In genomic region chr11:63938481-63939350, GRCh38 we compare ENCODE assay signal across 1 cellular context.
TF ChIP-seq lines count a peak whose summit lies in the region.

Gene NAA40 (plus strand): TSS chr11:63939002. CDS start chr11:63939097, 95 bp downstream.

TF ChIP-seq in GM12878, 131 proteins besides CTCF, POLR2A, EP300 and RAD21 (continued from another document and continues in another):
- peak; percentile 72; the same call in 1 of the 2 replicates for TF ChIP-seq PAX5 (IDR thresholded peaks at IDR 0.05; ENCODE audit: borderline replicate concordance, low read depth, low read length)
- TF ChIP-seq CHD1 (IDR thresholded peaks at IDR 0.05; ENCODE audit: low read depth, low read length): no peak
- no peak for TF ChIP-seq ZBTB33 (IDR thresholded peaks at IDR 0.05)
- peak; percentile 75 for TF ChIP-seq NR2C1 (IDR thresholded peaks at IDR 0.05)
- no peak for TF ChIP-seq POLR2AphosphoS2 (IDR thresholded peaks at IDR 0.05; ENCODE audit: low read depth, low read length)
- TF ChIP-seq E4F1 (IDR thresholded peaks at IDR 0.05; ENCODE audit: borderline replicate concordance, partially characterized antibody): no peak
- peak; percentile 99 for TF ChIP-seq CREB1 (IDR thresholded peaks at IDR 0.05; ENCODE audit: low read depth)
- TF ChIP-seq EED (IDR thresholded peaks at IDR 0.05; ENCODE audit: low read depth): no peak; the same call in 1 of the 2 replicates
- no peak for TF ChIP-seq ZNF274 (IDR thresholded peaks at IDR 0.05; ENCODE audit: insufficient read depth, insufficient read length)
- no peak for TF ChIP-seq IRF5 (IDR thresholded peaks at IDR 0.05; ENCODE audit: borderline replicate concordance)
- no peak for TF ChIP-seq BACH1 (IDR thresholded peaks at IDR 0.05; ENCODE audit: borderline replicate concordance)
- TF ChIP-seq ETV6 (conservative IDR thresholded peaks at IDR 0.05 in 1 of 2, IDR thresholded peaks at IDR 0.05 in 1 of 2; ENCODE audit: borderline replicate concordance in 1 of 2, low read depth in 1 of 2): no peak
- TF ChIP-seq ZNF687 (IDR thresholded peaks at IDR 0.05): no peak
- TF ChIP-seq ZBTB4 (CRISPR knock-in tag; IDR thresholded peaks at IDR 0.05): no peak
- no peak for TF ChIP-seq DPF2 (IDR thresholded peaks at IDR 0.05)
- peak; percentile 62 for TF ChIP-seq E2F4 (IDR thresholded peaks at IDR 0.05; ENCODE audit: low read depth, low read length)
- TF ChIP-seq CBX5 (IDR thresholded peaks at IDR 0.05; ENCODE audit: low read depth): no peak
- no peak for TF ChIP-seq ZBTB11 (CRISPR knock-in tag; IDR thresholded peaks at IDR 0.05)
- no peak for TF ChIP-seq NFIC (IDR thresholded peaks at IDR 0.05; ENCODE audit: low read depth, low read length)
- TF ChIP-seq TARDBP (IDR thresholded peaks at IDR 0.05; ENCODE audit: borderline replicate concordance): no peak
- no peak for TF ChIP-seq RELA (IDR thresholded peaks at IDR 0.05; ENCODE audit: borderline replicate concordance, partially characterized antibody)
- TF ChIP-seq ATF3 (IDR thresholded peaks at IDR 0.05; ENCODE audit: borderline replicate concordance, extremely low read depth, low read depth, low read length): peak; percentile 83
- peak; percentile 82 for TF ChIP-seq NKRF (conservative IDR thresholded peaks at IDR 0.05)
- no peak for TF ChIP-seq ZNF217 (IDR thresholded peaks at IDR 0.05)
- peak; percentile 76 for TF ChIP-seq IKZF1 (conservative IDR thresholded peaks at IDR 0.05)
